ENCODE assay signal across 7 cellular contexts in the genomic region with DNA sequence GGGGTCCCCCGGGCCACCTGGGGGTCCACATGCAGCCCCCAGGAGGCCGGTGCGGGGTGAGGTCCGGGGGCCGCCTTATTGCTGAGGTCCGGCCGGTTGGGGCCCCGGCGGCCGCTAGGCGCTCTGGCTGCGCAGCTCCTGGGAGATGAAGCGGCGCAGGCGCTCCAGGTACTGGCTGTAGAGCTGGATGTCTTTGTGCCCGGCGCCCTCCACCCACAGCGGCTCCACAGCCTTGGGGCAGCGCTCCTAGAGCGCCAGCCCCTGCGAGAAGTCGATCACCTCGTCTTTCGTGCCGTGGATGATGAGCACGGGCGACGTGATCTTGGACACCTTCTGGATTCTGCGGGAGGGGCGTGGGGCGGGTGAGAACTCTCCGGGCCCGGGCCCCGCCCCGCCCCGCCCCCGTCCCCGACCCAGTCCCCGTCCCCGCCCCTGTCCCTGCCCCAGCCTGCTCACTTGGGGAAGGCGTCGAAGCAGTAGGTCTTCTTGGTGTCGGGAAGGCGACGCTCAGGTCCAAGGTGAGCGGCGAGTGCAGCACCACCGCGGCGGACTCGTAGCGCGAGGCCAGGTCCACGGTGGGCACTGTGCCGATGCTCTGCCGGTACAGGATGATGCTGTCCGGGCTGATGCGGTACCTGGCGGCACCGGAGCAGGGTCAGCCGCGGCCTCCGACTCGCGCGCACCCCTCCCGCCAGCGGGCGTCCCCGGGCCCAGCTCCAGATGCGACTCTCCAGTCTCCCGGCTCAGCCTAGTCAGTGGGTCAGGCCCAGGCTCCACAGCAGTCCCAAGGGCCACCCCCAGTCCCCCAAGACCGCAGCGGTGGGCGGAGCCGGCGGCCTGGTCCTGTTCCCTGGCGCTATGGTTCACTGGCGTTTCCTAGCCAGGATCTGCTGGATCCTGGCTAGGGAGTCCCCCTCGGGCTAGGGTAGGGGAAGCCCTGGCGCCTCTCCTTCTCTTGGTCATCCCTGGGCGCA.
DNase-seq lines count a peak whose midpoint lies in the region; ATAC-seq, FAIRE-seq and TF ChIP-seq lines count a peak whose summit lies in the region.
"Not testable (repeated sequence)": the region's sequence is repeated elsewhere in the genome, so short reads cannot be mapped to it uniquely, and the experiment has no call there.

No MANE protein-coding gene starts in this region.

- not testable (repeated sequence) for H4K8ac ChIP-seq in H1 (ENCODE audit: extremely low read depth, insufficient read depth, low read length); mesenchymal stem cell (ENCODE audit: low read length)

- not testable (repeated sequence) for TF ChIP-seq EP300 in H1 (IDR thresholded peaks at IDR 0.05; ENCODE audit: borderline replicate concordance in 1 of 2, low read depth in 2 of 2, low read length in 2 of 2)

- H3K4me1 ChIP-seq in H1 (replicated peaks in 1 of 4; ENCODE audit: control insufficient read depth in 3 of 4, insufficient read depth in 4 of 4, low read length in 3 of 4); iPS DF 6.9 (ENCODE audit: control insufficient read depth, insufficient read depth, low read length); mesenchymal stem cell (ENCODE audit: control insufficient read depth, insufficient read depth, low read depth, low read length): not testable (repeated sequence)

- not testable (repeated sequence) for TF ChIP-seq RAD21 in H1 (IDR thresholded peaks at IDR 0.05 in 1 of 2, conservative IDR thresholded peaks at IDR 0.05 in 1 of 2; ENCODE audit: low read depth in 2 of 2, low read length in 2 of 2)

- not testable (repeated sequence) for H2BK5ac ChIP-seq in H1 (ENCODE audit: low read depth, low read length); mesenchymal stem cell (ENCODE audit: low read depth, low read length, poor library complexity, severe bottlenecking)

- intact Hi-C loops in Right ventricle myocardium inferior (cut with DNase I), result not testable (repeated sequence)

- H3K9me3 ChIP-seq in H1 (ENCODE audit: insufficient read depth in 2 of 2, low read depth in 1 of 2, low read length in 1 of 2); iPS DF 6.9 (ENCODE audit: control insufficient read depth, insufficient read depth, low read length); mesenchymal stem cell (ENCODE audit: control insufficient read depth, low read length): not testable (repeated sequence)

- not testable (repeated sequence) for H3K27me3 ChIP-seq in H7 (ENCODE audit: control insufficient read depth, insufficient read depth, low read length); H1 (replicated peaks in 1 of 4; ENCODE audit: control insufficient read depth in 3 of 4, extremely low read depth in 1 of 4, insufficient read depth in 3 of 4, low read length in 3 of 4); iPS DF 6.9 (ENCODE audit: control insufficient read depth, insufficient read depth, low read length); mesenchymal stem cell (ENCODE audit: control insufficient read depth in 1 of 2, insufficient read depth in 1 of 2, low read length in 2 of 2)

- not testable (repeated sequence) for H3K56ac ChIP-seq in H1 (replicated peaks; ENCODE audit: insufficient read length, low read depth, low read length)

- not testable (repeated sequence) for H3K9me3 Mint-ChIP-seq in activated T-cell treated with anti-CD3 and anti-CD28 coated beads, Interleukin-2, amount 50 U/mL, for 24 hours

- FAIRE-seq in H1 (lab: Jason Lieb, UNC), result not testable (repeated sequence)

- DNase-seq in H7; iPS DF 6.9 (ENCODE audit: low read depth, low spot score); mesenchymal stem cell: not testable (repeated sequence)
- peak; percentile 22 for DNase-seq in activated T-cell treated with anti-CD3 and anti-CD28 coated beads, Interleukin-2, amount 50 U/mL, for 24 hours
- DNase-seq in H1 (ENCODE audit: low read depth in 1 of 2, low spot score in 2 of 2) (peak in 1 of 2 experiments; percentile 63), Right ventricle myocardium inferior (ENCODE audit: missing footprints) (peak; percentile 56), retina (peak; percentile 39)

- not testable (repeated sequence) for H3K4me3 Mint-ChIP-seq in activated T-cell treated with anti-CD3 and anti-CD28 coated beads, Interleukin-2, amount 50 U/mL, for 24 hours

- not testable (repeated sequence) for H3K36me3 Mint-ChIP-seq in activated T-cell treated with anti-CD3 and anti-CD28 coated beads, Interleukin-2, amount 50 U/mL, for 24 hours (ENCODE audit: low read depth)

- H4K20me1 ChIP-seq in H1 (replicated peaks in 1 of 2; ENCODE audit: control insufficient read depth in 1 of 2, insufficient read depth in 2 of 2, low read length in 2 of 2), result not testable (repeated sequence)

- not testable (repeated sequence) for H3K14ac ChIP-seq in H1 (ENCODE audit: insufficient read length); mesenchymal stem cell (ENCODE audit: low read length in 2 of 2)

- H2AK5ac ChIP-seq in H1 (ENCODE audit: low read depth, low read length); mesenchymal stem cell (ENCODE audit: low read length, severe bottlenecking): not testable (repeated sequence)

- TF ChIP-seq POLR2A in H1 (IDR thresholded peaks at IDR 0.05; ENCODE audit: control extremely low read depth in 1 of 2, low read depth in 2 of 2, low read length in 2 of 2), result not testable (repeated sequence)

- H2BK120ac ChIP-seq in H1 (replicated peaks; ENCODE audit: low read depth, low read length); mesenchymal stem cell (ENCODE audit: low read depth, low read length): not testable (repeated sequence)

- not testable (repeated sequence) for H3K23ac ChIP-seq in H1 (ENCODE audit: insufficient read length); mesenchymal stem cell (ENCODE audit: low read length in 2 of 2)

- not testable (repeated sequence) for H3K79me2 ChIP-seq in H1 (ENCODE audit: control insufficient read depth in 1 of 2, insufficient read depth in 2 of 2, low read length in 2 of 2)

- not testable (repeated sequence) for H3K27ac ChIP-seq in H1 (ENCODE audit: low read depth, low read length); iPS DF 6.9 (ENCODE audit: low read length); mesenchymal stem cell (ENCODE audit: low read length, poor library complexity, severe bottlenecking)

- not testable (repeated sequence) for H4K5ac ChIP-seq in H1 (ENCODE audit: insufficient read length, low read depth, low read length)

- H3K4me2 ChIP-seq in H1 (ENCODE audit: insufficient read depth in 1 of 2, low read depth in 2 of 2, low read length in 2 of 2) (peak overlapping the region; percentile 44 to 49; a peak in 3 of 4 replicates), mesenchymal stem cell (ENCODE audit: low read length, poor library complexity, severe bottlenecking) (peak overlapping the region; percentile 29)

- not testable (repeated sequence) for H4K91ac ChIP-seq in H1 (replicated peaks; ENCODE audit: insufficient read length, low read length); mesenchymal stem cell (ENCODE audit: low read length)

- CTCF ChIA-PET in H1 (lab: Charles Lee; ENCODE audit: partially characterized antibody), result not testable (repeated sequence)

- not testable (repeated sequence) for H2AFZ ChIP-seq in H1 (ENCODE audit: low read length); mesenchymal stem cell (ENCODE audit: low read depth, low read length)

- not testable (repeated sequence) for H3K23me2 ChIP-seq in H1 (ENCODE audit: low read depth, low read length)

- H3K27me3 Mint-ChIP-seq in activated T-cell treated with anti-CD3 and anti-CD28 coated beads, Interleukin-2, amount 50 U/mL, for 24 hours, result not testable (repeated sequence)

- not testable (repeated sequence) for H3K27ac Mint-ChIP-seq in activated T-cell treated with anti-CD3 and anti-CD28 coated beads, Interleukin-2, amount 50 U/mL, for 24 hours

- not testable (repeated sequence) for H2BK20ac ChIP-seq in H1 (ENCODE audit: low read length)

- H3K4me1 Mint-ChIP-seq in activated T-cell treated with anti-CD3 and anti-CD28 coated beads, Interleukin-2, amount 50 U/mL, for 24 hours (ENCODE audit: low read depth), result not testable (repeated sequence)

- POLR2A ChIA-PET in H1 (lab: Charles Lee; ENCODE audit: partially characterized antibody), result not testable (repeated sequence)

- H2BK15ac ChIP-seq in H1 (ENCODE audit: low read length); mesenchymal stem cell (ENCODE audit: low read depth, poor library complexity, severe bottlenecking): not testable (repeated sequence)

- not testable (repeated sequence) for H3K36me3 ChIP-seq in H7 (replicated peaks; ENCODE audit: control insufficient read depth, insufficient read depth, low read length); H1 (ENCODE audit: control insufficient read depth in 2 of 4, insufficient read depth in 4 of 4, low read length in 3 of 4); iPS DF 6.9 (ENCODE audit: control insufficient read depth, insufficient read depth, low read length); mesenchymal stem cell (ENCODE audit: control insufficient read depth in 1 of 2, insufficient read depth in 2 of 2, low read depth in 1 of 2, low read length in 2 of 2)

- not testable (repeated sequence) for H3K9ac ChIP-seq in H1 (replicated peaks in 1 of 4; ENCODE audit: extremely low read depth in 1 of 4, low read depth in 3 of 4, low read length in 3 of 4); mesenchymal stem cell (ENCODE audit: low read length)

- WGBS in H1 (ENCODE audit: extremely low coverage in 1 of 2, insufficient coverage in 1 of 2, insufficient read length in 1 of 2, insufficient replicate concordance in 2 of 2, low coverage in 1 of 2, low lambda C conversion rate in 2 of 2, missing lambda C conversion rate in 1 of 2), 2 experiments, result no CpG with 5 or more reads among the region's 82 CpGs
- WGBS in iPS DF 6.9 (ENCODE audit: insufficient coverage, insufficient read length), result no CpG with 5 or more reads among the region's 82 CpGs
- 69% methylated on average over 3 of the region's 82 CpGs for WGBS in mesenchymal stem cell

- H2BK12ac ChIP-seq in H1 (ENCODE audit: low read depth, low read length); mesenchymal stem cell (ENCODE audit: low read length in 2 of 2): not testable (repeated sequence)

- not testable (repeated sequence) for H3K79me1 ChIP-seq in H1 (ENCODE audit: low read depth, low read length); mesenchymal stem cell (replicated peaks; ENCODE audit: low read length, poor library complexity, severe bottlenecking)

- H3K4me3 ChIP-seq in H7 (ENCODE audit: insufficient read depth, low read depth, low read length) (peak overlapping the region; percentile 17; the same call in 1 of the 2 replicates), H1 (ENCODE audit: extremely low read depth in 1 of 4, insufficient read depth in 2 of 4, low read depth in 3 of 4, low read length in 4 of 4) (peak overlapping the region in 2 of 4 experiments; percentile 28; a peak in 2 of 8 replicates), iPS DF 6.9 (ENCODE audit: low read length) (peak overlapping the region; percentile 26; the same call in 1 of the 2 replicates)
- H3K4me3 ChIP-seq in mesenchymal stem cell (ENCODE audit: insufficient read depth in 1 of 2, low read depth in 1 of 2, low read length in 2 of 2), result not testable (repeated sequence)

- TF ChIP-seq CTCF in H1 (IDR thresholded peaks at IDR 0.05; ENCODE audit: control extremely low read depth in 1 of 3, insufficient read depth in 1 of 3, low read depth in 1 of 3, low read length in 3 of 3), result not testable (repeated sequence)

- not testable (repeated sequence) for H3K18ac ChIP-seq in H1 (ENCODE audit: extremely low read depth, low read length); mesenchymal stem cell (ENCODE audit: low read depth in 1 of 2, low read length in 2 of 2)

- ATAC-seq in Right ventricle myocardium inferior, result not testable (repeated sequence)

- not testable (repeated sequence) for H3K4ac ChIP-seq in H1 (replicated peaks; ENCODE audit: insufficient read length, low read depth, low read length); mesenchymal stem cell (ENCODE audit: low read depth in 1 of 2, low read length in 2 of 2)
